In genomic region chr12:2191534-2192153, GRCh38 we compare ENCODE assay signal across 2 cellular contexts.
TF ChIP-seq lines count a peak whose summit lies in the region.

No MANE protein-coding gene starts in this region.

TF ChIP-seq in HepG2, 621 proteins besides CTCF, POLR2A, EP300 and RAD21:
- TF ChIP-seq, protein P1, sequence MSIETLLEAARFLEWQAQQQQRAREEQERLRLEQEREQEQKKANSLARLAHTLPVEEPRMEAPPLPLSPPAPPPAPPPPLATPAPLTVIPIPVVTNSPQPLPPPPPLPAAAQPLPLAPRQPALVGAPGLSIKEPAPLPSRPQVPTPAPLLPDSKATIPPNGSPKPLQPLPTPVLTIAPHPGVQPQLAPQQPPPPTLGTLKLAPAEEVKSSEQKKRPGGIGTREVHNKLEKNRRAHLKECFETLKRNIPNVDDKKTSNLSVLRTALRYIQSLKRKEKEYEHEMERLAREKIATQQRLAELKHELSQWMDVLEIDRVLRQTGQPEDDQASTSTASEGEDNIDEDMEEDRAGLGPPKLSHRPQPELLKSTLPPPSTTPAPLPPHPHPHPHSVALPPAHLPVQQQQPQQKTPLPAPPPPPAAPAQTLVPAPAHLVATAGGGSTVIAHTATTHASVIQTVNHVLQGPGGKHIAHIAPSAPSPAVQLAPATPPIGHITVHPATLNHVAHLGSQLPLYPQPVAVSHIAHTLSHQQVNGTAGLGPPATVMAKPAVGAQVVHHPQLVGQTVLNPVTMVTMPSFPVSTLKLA (IDR thresholded peaks at IDR 0.05), result peak; percentile 94
- TF ChIP-seq USF2 (IDR thresholded peaks at IDR 0.05; ENCODE audit: low read depth, low read length) (no peak), USF2 (CRISPR knock-in tag; IDR thresholded peaks at IDR 0.05; ENCODE audit: borderline replicate concordance) (no peak)

TF ChIP-seq in WTC11, 78 proteins besides CTCF, POLR2A, EP300 and RAD21 (continued from another document):
- 0 out of 2 replicates have a peak, but pooled peaks have one; percentile 24 for TF ChIP-seq ZBTB43 (CRISPR knock-in tag; IDR thresholded peaks at IDR 0.05)
- TF ChIP-seq NFYB (CRISPR knock-in tag; conservative IDR thresholded peaks at IDR 0.05; ENCODE audit: low read depth), result no peak
- TF ChIP-seq ERG (CRISPR knock-in tag; IDR thresholded peaks at IDR 0.05), result no peak
- peak; percentile 57; the same call in 1 of the 2 replicates for TF ChIP-seq ZBTB21 (CRISPR knock-in tag; IDR thresholded peaks at IDR 0.05; ENCODE audit: borderline replicate concordance)
- TF ChIP-seq ZNF396 (CRISPR knock-in tag; IDR thresholded peaks at IDR 0.05; ENCODE audit: borderline replicate concordance), result no peak
